In genomic region chr2:131681607-131682121, GRCh38 we compare ENCODE assay signal across 8 cellular contexts.
DNase-seq lines count a peak whose midpoint lies in the region; ATAC-seq and TF ChIP-seq lines count a peak whose summit lies in the region.
"Not testable (repeated sequence)": the region's sequence is repeated elsewhere in the genome, so short reads cannot be mapped to it uniquely, and the experiment has no call there.

No MANE protein-coding gene starts in this region.

- not testable (repeated sequence) for H3K27me3 ChIP-seq in iPS DF 6.9 (ENCODE audit: control insufficient read depth, insufficient read depth, low read length); neuronal stem cell (ENCODE audit: control insufficient read depth in 3 of 3, insufficient read depth in 3 of 3, low read depth in 1 of 3, low read length in 3 of 3); upper lobe of right lung

- not testable (repeated sequence) for H3K79me1 ChIP-seq in neuronal stem cell (ENCODE audit: low read depth, low read length)

- no CpG with 5 or more reads among the region's 10 CpGs for WGBS in iPS DF 6.9 (ENCODE audit: insufficient coverage, insufficient read length)
- no CpG with 5 or more reads among the region's 10 CpGs for WGBS in neuronal stem cell (ENCODE audit: extremely low coverage in 2 of 2, insufficient read length in 2 of 2, insufficient replicate concordance in 1 of 2), 2 donors

- H3K9me3 ChIP-seq in iPS DF 6.9 (ENCODE audit: control insufficient read depth, insufficient read depth, low read length); neuronal stem cell (replicated peaks in 1 of 2; ENCODE audit: control insufficient read depth in 2 of 2, insufficient read depth in 1 of 2, low read depth in 1 of 2, low read length in 2 of 2); upper lobe of right lung: not testable (repeated sequence)

- H2AK5ac ChIP-seq in neuronal stem cell (ENCODE audit: low read depth, low read length) = not testable (repeated sequence)

- H3K9me3 Mint-ChIP-seq in HFFc6, WTC11: not testable (repeated sequence)

- not testable (repeated sequence) for DNase-seq in HFFc6; WTC11 (ENCODE audit: low spot score); iPS DF 6.9 (ENCODE audit: low read depth, low spot score); neuronal stem cell (ENCODE audit: low spot score)
- DNase-seq in HT-29 (ENCODE audit: low spot score) = peak; percentile 32
- DNase-seq in choroid plexus epithelial cell (ENCODE audit: low read depth) = peak; percentile 8
- DNase-seq in upper lobe of right lung = peak; percentile 63

- H4K8ac ChIP-seq in neuronal stem cell (ENCODE audit: low read depth, low read length) = not testable (repeated sequence)

- ATAC-seq in GM18505 (IDR thresholded peaks at IDR 0.05; ENCODE audit: unreplicated experiment) = peak; percentile 8
- ATAC-seq in WTC11 = peak; percentile 5; the same call in 1 of the 2 replicates
- peak; percentile 51 for ATAC-seq in upper lobe of right lung

- H3K18ac ChIP-seq in neuronal stem cell (ENCODE audit: low read length) = peak overlapping the region; percentile 93

- H3K23ac ChIP-seq in neuronal stem cell (ENCODE audit: low read depth, low read length, poor library complexity) = not testable (repeated sequence)

- not testable (repeated sequence) for H3K27me3 Mint-ChIP-seq in HFFc6 (ENCODE audit: insufficient read depth)
- H3K27me3 Mint-ChIP-seq in WTC11 (ENCODE audit: low read depth) = peaks cover 11% of the 10 kb centered on the region

- peak overlapping the region; percentile 67 for H3K4me2 ChIP-seq in neuronal stem cell (ENCODE audit: insufficient read depth, low read length, poor library complexity, severe bottlenecking)

- TF ChIP-seq CTCF in HFFc6 (IDR thresholded peaks at IDR 0.05); WTC11 (IDR thresholded peaks at IDR 0.05); choroid plexus epithelial cell (conservative IDR thresholded peaks at IDR 0.05; ENCODE audit: low read depth, low read length); upper lobe of right lung (IDR thresholded peaks at IDR 0.05): not testable (repeated sequence)

- H3K36me3 Mint-ChIP-seq in HFFc6 (ENCODE audit: low read depth) = peaks cover 14% of the 10 kb centered on the region
- H3K36me3 Mint-ChIP-seq in WTC11 = peaks cover 14% of the 10 kb centered on the region

- CTCF ChIA-PET in WTC11 (lab: Charles Lee) = interaction anchor here (0.9 to 2.4 kb wide), 7 partner anchors 9 to 189 kb away, joined by 3 to 76 read pairs (median 6); no protein-coding TSS in a partner anchor

- POLR2A ChIA-PET in WTC11 (lab: Charles Lee) = interaction anchor here (1.1 to 1.8 kb wide), 2 partner anchors 9 to 10 kb away, joined by 5 to 8 read pairs; no protein-coding TSS in a partner anchor

- H3K4me1 Mint-ChIP-seq in HFFc6 (ENCODE audit: low read depth) = peaks cover 45% of the 10 kb centered on the region
- peaks cover 21% of the 10 kb centered on the region for H3K4me1 Mint-ChIP-seq in WTC11

- peak overlapping the region; percentile 87 for H3K27ac Mint-ChIP-seq in HFFc6
- H3K27ac Mint-ChIP-seq in WTC11 = not testable (repeated sequence)

- H3K27ac ChIP-seq in iPS DF 6.9 (ENCODE audit: low read length); neuronal stem cell (replicated peaks; ENCODE audit: low read length): not testable (repeated sequence)
- peak overlapping the region; percentile 77 for H3K27ac ChIP-seq in upper lobe of right lung

- H4K91ac ChIP-seq in neuronal stem cell (ENCODE audit: low read depth, low read length, poor library complexity) = not testable (repeated sequence)

- H3K9ac ChIP-seq in neuronal stem cell (ENCODE audit: low read depth, low read length, poor library complexity) = not testable (repeated sequence)

- intact Hi-C loops in upper lobe of right lung (cut with DNase I) = not testable (repeated sequence)

- H2BK5ac ChIP-seq in neuronal stem cell (ENCODE audit: low read length) = not testable (repeated sequence)

- H3K36me3 ChIP-seq in iPS DF 6.9 (ENCODE audit: control insufficient read depth, insufficient read depth, low read length); neuronal stem cell (replicated peaks in 1 of 2; ENCODE audit: control insufficient read depth in 2 of 2, insufficient read depth in 2 of 2, low read length in 2 of 2); upper lobe of right lung: not testable (repeated sequence)

- peak overlapping the region; percentile 48 for H3K14ac ChIP-seq in neuronal stem cell (ENCODE audit: low read length)

- H3K4ac ChIP-seq in neuronal stem cell (ENCODE audit: low read length) = not testable (repeated sequence)

- not testable (repeated sequence) for H3K4me1 ChIP-seq in iPS DF 6.9 (ENCODE audit: control insufficient read depth, insufficient read depth, low read length); neuronal stem cell (ENCODE audit: control insufficient read depth in 2 of 2, insufficient read depth in 1 of 2, low read depth in 1 of 2, low read length in 2 of 2)
- peaks cover 11% of the 10 kb centered on the region for H3K4me1 ChIP-seq in upper lobe of right lung

- H3K4me3 Mint-ChIP-seq in HFFc6 = peak overlapping the region; percentile 97
- peak overlapping the region; percentile 92 for H3K4me3 Mint-ChIP-seq in WTC11

- peak overlapping the region; percentile 51 for H2BK15ac ChIP-seq in neuronal stem cell (ENCODE audit: low read length)

- not testable (repeated sequence) for H2BK12ac ChIP-seq in neuronal stem cell (ENCODE audit: low read length)

- peak overlapping the region; percentile 100 for H2AFZ ChIP-seq in neuronal stem cell (ENCODE audit: low read length)

- not testable (repeated sequence) for H2BK120ac ChIP-seq in neuronal stem cell (ENCODE audit: low read depth, low read length)

- H3K4me3 ChIP-seq in choroid plexus epithelial cell (ENCODE audit: low read depth, low read length) = peak overlapping the region; percentile 90
- peak overlapping the region; percentile 64; the same call in 1 of the 2 replicates for H3K4me3 ChIP-seq in iPS DF 6.9 (ENCODE audit: low read length)
- H3K4me3 ChIP-seq in neuronal stem cell (ENCODE audit: low read length in 2 of 2) = peak overlapping the region; percentile 79 to 87
- peak overlapping the region; percentile 55 for H3K4me3 ChIP-seq in upper lobe of right lung

- not testable (repeated sequence) for TF ChIP-seq POLR2A in GM18505 (IDR thresholded peaks at IDR 0.05; ENCODE audit: borderline replicate concordance, extremely low read depth, insufficient read depth, insufficient read length)
